ENCODE assay signal across 13 cellular contexts in the genomic region with DNA sequence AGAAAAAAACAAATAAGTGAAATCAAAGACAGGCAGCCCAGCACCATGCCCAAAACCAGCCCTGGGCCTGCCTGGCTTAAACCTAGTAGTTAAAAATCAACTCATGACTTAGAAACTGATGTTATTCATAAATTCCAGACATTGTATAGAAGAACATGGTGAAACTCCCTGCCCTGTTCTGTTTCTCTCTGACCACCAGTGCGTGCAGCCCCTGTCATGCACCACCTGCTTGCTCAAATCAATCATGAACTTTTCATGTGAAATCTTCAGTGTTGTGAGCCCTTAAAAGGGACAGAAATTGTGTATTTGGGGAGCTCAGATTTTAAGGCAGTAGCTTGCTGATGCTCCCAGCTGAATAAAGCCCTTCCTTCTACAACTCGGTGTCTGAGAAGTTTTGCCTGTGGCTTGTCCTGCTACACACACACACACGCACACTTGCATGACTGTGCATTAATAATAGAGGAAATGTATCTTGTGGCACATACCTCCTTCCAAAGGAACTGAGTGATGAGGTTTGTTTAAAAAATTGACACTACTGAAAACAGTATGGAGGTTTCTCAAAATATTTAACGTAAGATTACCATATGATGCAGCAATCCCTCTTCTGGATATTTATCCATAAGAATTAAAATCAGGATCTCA. TPM values are rescaled to one million over a fixed set of nuclear protein-coding genes. Genes with fewer than 3 reads are reported as not detected.
DNase-seq lines count a peak whose midpoint lies in the region; ATAC-seq and TF ChIP-seq lines count a peak whose summit lies in the region.
"Had no signal": no experiment of that assay in that cellular context is flagged by ENCODE, and none has a peak within 500 bp of the region (broad histone marks: within the 10 kb centered on the region; RNA-seq: fewer than 3 reads in every experiment).

No MANE protein-coding gene starts in this region.

- H2AK5ac ChIP-seq in trophoblast cell (ENCODE audit: low read length): no peak overlapping the region

- no peak overlapping the region for H2BK120ac ChIP-seq in trophoblast cell (ENCODE audit: insufficient read depth, low read length, poor library complexity)

- H3K27ac ChIP-seq in iPS-20b (ENCODE audit: low read length) (peak overlapping the region; percentile 6), trophoblast cell (ENCODE audit: low read depth, low read length) (no peak overlapping the region), spleen (no peak overlapping the region)
- H3K27ac ChIP-seq: C4-2B, right atrium auricular region had no signal

- intact Hi-C loops in spleen (cut with DNase I; ENCODE audit: low total_unique reads): no loop called here

- TF ChIP-seq CTCF in spleen (IDR thresholded peaks at IDR 0.05 in 8 of 11, conservative IDR thresholded peaks at IDR 0.05 in 3 of 11): no peak

- peaks cover 22% of the 10 kb centered on the region; the same call in 1 of the 2 replicates for H3K4me1 ChIP-seq in iPS-20b (ENCODE audit: insufficient read depth, low read length)
- H3K4me1 ChIP-seq in trophoblast cell (ENCODE audit: control insufficient read depth in 1 of 2, insufficient read depth in 2 of 2, low read length in 2 of 2): peaks cover 0 to 4% of the 10 kb centered on the region in 2 experiments
- no peaks in the 10 kb centered on the region for H3K4me1 ChIP-seq in spleen
- H3K4me1 ChIP-seq: right atrium auricular region had no signal

- no peak overlapping the region for H4K8ac ChIP-seq in trophoblast cell (ENCODE audit: low read depth, low read length)

- H2BK12ac ChIP-seq in trophoblast cell (ENCODE audit: low read length): no peak overlapping the region

- TF ChIP-seq POLR2A in spleen (IDR thresholded peaks at IDR 0.05): no peak

- no peaks in the 10 kb centered on the region for H3K79me1 ChIP-seq in trophoblast cell (ENCODE audit: low read length)

- no peak overlapping the region for H2AFZ ChIP-seq in trophoblast cell (ENCODE audit: insufficient read depth, low read length, poor library complexity)

- H3K14ac ChIP-seq in trophoblast cell (ENCODE audit: low read length): peak overlapping the region; percentile 21

- no peak overlapping the region for H3K23ac ChIP-seq in trophoblast cell (ENCODE audit: low read length)

- in situ Hi-C loops in SK-MEL-5 (cut with HindIII; ENCODE audit: low pct_unique_long_range_greater_than_20kb, low sequenced_read_pairs): no loop called here

- no peak overlapping the region for H4K91ac ChIP-seq in trophoblast cell (ENCODE audit: low read depth, low read length)

- H4K12ac ChIP-seq in trophoblast cell (ENCODE audit: low read depth, low read length): no peak overlapping the region

- no peak overlapping the region for H2BK5ac ChIP-seq in trophoblast cell (ENCODE audit: low read depth, low read length, poor library complexity)

- H3K4ac ChIP-seq in trophoblast cell (ENCODE audit: low read depth, low read length): no peak overlapping the region

- ATAC-seq in GM19324 (IDR thresholded peaks at IDR 0.05; ENCODE audit: low FRiP score, unreplicated experiment) (peak; percentile 16), GM18861 (IDR thresholded peaks at IDR 0.05; ENCODE audit: unreplicated experiment) (no peak)
- ATAC-seq: stimulated activated naive CD8-positive, alpha-beta T cell treated with anti-CD3 and anti-CD28 coated beads, Interleukin-15, amount 100 ng/mL, for 72 hours had no signal

- no peaks in the 10 kb centered on the region for H3K27me3 ChIP-seq in iPS-20b (ENCODE audit: insufficient read depth, low read length)
- no peaks in the 10 kb centered on the region for H3K27me3 ChIP-seq in trophoblast cell (ENCODE audit: insufficient read depth, low read length)
- H3K27me3 ChIP-seq in spleen (replicated peaks in 1 of 7): no peaks in the 10 kb centered on the region
- H3K27me3 ChIP-seq: right atrium auricular region had no signal

- DNase-seq in SK-MEL-5 (ENCODE audit: low read depth, low spot score) (peak; percentile 63), trophoblast cell (no peak), DMS153 treated with DMSO at 0.1 percent for 48 hours (lab: John Stamatoyannopoulos, UW; ENCODE audit: unreplicated experiment) (no peak), spleen (no peak), GF-D8 (lab: John Stamatoyannopoulos, UW) (no peak)
- DNase-seq: KG1; NCI-H1694; stimulated activated naive CD8-positive, alpha-beta T cell treated with anti-CD3 and anti-CD28 coated beads, Interleukin-15, amount 100 ng/mL, for 72 hours had no signal

- no peaks in the 10 kb centered on the region for H3K9me3 ChIP-seq in iPS-20b (ENCODE audit: insufficient read depth, low read depth, low read length)
- H3K9me3 ChIP-seq in trophoblast cell (ENCODE audit: insufficient read depth, low read depth, low read length): no peaks in the 10 kb centered on the region
- no peaks in the 10 kb centered on the region for H3K9me3 ChIP-seq in spleen
- H3K9me3 ChIP-seq: right atrium auricular region had no signal

- no CpG with 5 or more reads among the region's 4 CpGs for WGBS in trophoblast cell (ENCODE audit: extremely low coverage, insufficient coverage, insufficient read length)
- WGBS in spleen, 5 donors: 43 to 79% (median 57%) methylated on average over 4 of the region's 4 CpGs

- H3K79me2 ChIP-seq in trophoblast cell (ENCODE audit: control insufficient read depth, insufficient read depth, low read length, poor library complexity): no peaks in the 10 kb centered on the region

- H3K36me3 ChIP-seq in iPS-20b (ENCODE audit: insufficient read depth, low read depth, low read length): no peaks in the 10 kb centered on the region
- no peaks in the 10 kb centered on the region for H3K36me3 ChIP-seq in trophoblast cell (ENCODE audit: control insufficient read depth in 1 of 2, insufficient read depth in 2 of 2, low read length in 2 of 2)
- H3K36me3 ChIP-seq in spleen: no peaks in the 10 kb centered on the region
- H3K36me3 ChIP-seq: right atrium auricular region had no signal

- H3K4me2 ChIP-seq in trophoblast cell (ENCODE audit: low read length): no peak overlapping the region

- peak overlapping the region; percentile 46; the same call in 1 of the 2 replicates for H3K4me3 ChIP-seq in iPS-20b (ENCODE audit: low read length)
- H3K4me3 ChIP-seq in trophoblast cell (ENCODE audit: low read depth, low read length): no peak overlapping the region
- H3K4me3 ChIP-seq in spleen: no peak overlapping the region
- H3K4me3 ChIP-seq: right atrium auricular region had no signal

- H3K9ac ChIP-seq in iPS-20b (ENCODE audit: low read depth, low read length) (peak overlapping the region; percentile 30; the same call in 1 of the 2 replicates), trophoblast cell (ENCODE audit: low read length) (no peak overlapping the region)

- H3K18ac ChIP-seq in trophoblast cell (ENCODE audit: low read length): no peak overlapping the region

RNA-seq across cellular contexts. Expression of gene UGT2B7, which starts 39.2 kb away (rescaled TPM):
- 3.3 and 4.7 TPM in 2 replicates for total RNA-seq in SK-MEL-5 (2014; rRNA removed; shearing (Covaris generic))
- polyA plus RNA-seq in SK-MEL-5 (2015; cell fraction: cytosol; rRNA removed): 0.18 and 2.5 TPM in 2 replicates
- polyA plus RNA-seq in SK-MEL-5 (2015; cell fraction: nucleus; rRNA removed): 0.84 and 1.9 TPM in 2 replicates
- 0.12 and 0.15 TPM in 2 replicates for polyA plus RNA-seq in trophoblast cell (2013)
- total RNA-seq in spleen: not detected
- not detected for polyA plus RNA-seq in spleen
- total RNA-seq: right atrium auricular region had no signal
